30 cellular contexts compared by ENCODE assay signal in the genomic region with DNA sequence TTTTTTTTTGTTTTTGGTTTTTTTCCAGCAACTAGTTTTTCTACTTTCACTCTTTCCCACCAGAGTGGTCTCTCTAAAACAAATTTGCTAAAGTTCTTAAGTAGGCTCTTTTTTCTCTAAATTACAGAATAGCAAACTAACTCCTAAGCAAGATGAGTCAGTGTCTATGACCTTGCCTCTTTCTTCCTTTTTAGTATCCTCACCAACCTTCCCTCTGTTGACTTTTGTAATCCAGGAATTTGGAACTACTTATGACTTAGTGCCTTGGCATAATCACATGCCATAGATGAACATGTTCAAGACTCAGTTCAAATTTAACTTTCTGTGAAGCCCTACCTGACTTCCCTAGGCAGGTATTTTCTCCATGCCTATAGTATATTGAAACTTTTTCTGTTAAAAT. TPM values are rescaled to one million over a fixed set of nuclear protein-coding genes. Genes with fewer than 3 reads are reported as not detected.
DNase-seq lines count a peak whose midpoint lies in the region; FAIRE-seq and TF ChIP-seq lines count a peak whose summit lies in the region.
"Had no signal": no experiment of that assay in that cellular context is flagged by ENCODE, and none has a peak within 500 bp of the region (broad histone marks: within the 10 kb centered on the region; RNA-seq: fewer than 3 reads in every experiment).

No MANE protein-coding gene starts in this region.

- H3K4me3 Mint-ChIP-seq in activated T-helper 1 cell treated with anti-CD3 and anti-CD28 coated beads, Interleukin-12 subunit alpha, Interleukin-12 subunit beta, Interleukin-2, Interleukin-4 antibody, amounts not matched to agents 30 ng/mL and 10 ng/mL and 1 ng/mL, durations not matched to agents 14 hours and 24 hours and 36 hours = no peak overlapping the region
- H3K4me3 Mint-ChIP-seq: activated CD8-positive, alpha-beta memory T cell treated with anti-CD3 and anti-CD28 coated beads, Interleukin-2, amount 10 ng/mL, durations not matched to agents 7 days and 5 days; activated naive CD4-positive, alpha-beta T cell treated with anti-CD3 and anti-CD28 coated beads, Interleukin-2, amount 10 ng/mL, durations not matched to agents 7 days and 5 days; activated T-cell treated with anti-CD3 and anti-CD28 coated beads, Interleukin-2, amount 50 U/mL, for 72 hours; nephron progenitor cell; WTC11 had no signal

- H3K9me3 Mint-ChIP-seq in activated T-helper 1 cell treated with anti-CD3 and anti-CD28 coated beads, Interleukin-12 subunit alpha, Interleukin-12 subunit beta, Interleukin-2, Interleukin-4 antibody, amounts not matched to agents 30 ng/mL and 10 ng/mL and 1 ng/mL, durations not matched to agents 14 hours and 24 hours and 36 hours = no peaks in the 10 kb centered on the region
- H3K9me3 Mint-ChIP-seq: activated naive CD4-positive, alpha-beta T cell treated with anti-CD3 and anti-CD28 coated beads, Interleukin-2, amount 10 ng/mL, durations not matched to agents 7 days and 5 days; activated T-cell treated with anti-CD3 and anti-CD28 coated beads, Interleukin-2, amount 50 U/mL, for 72 hours; nephron progenitor cell; WTC11 had no signal

- intact Hi-C loops in activated T-helper 1 cell treated with anti-CD3 and anti-CD28 coated beads, Interleukin-12 subunit alpha, Interleukin-12 subunit beta, Interleukin-2, Interleukin-4 antibody, amounts not matched to agents 30 ng/mL and 10 ng/mL and 1 ng/mL, durations not matched to agents 14 hours and 24 hours and 36 hours (cut with micrococcal nuclease) = no loop called here

- peaks cover 6% of the 10 kb centered on the region for H3K36me3 Mint-ChIP-seq in activated T-helper 1 cell treated with anti-CD3 and anti-CD28 coated beads, Interleukin-12 subunit alpha, Interleukin-12 subunit beta, Interleukin-2, Interleukin-4 antibody, amounts not matched to agents 30 ng/mL and 10 ng/mL and 1 ng/mL, durations not matched to agents 14 hours and 24 hours and 36 hours (ENCODE audit: low read depth)
- H3K36me3 Mint-ChIP-seq: WTC11 had no signal

- FAIRE-seq in bronchial epithelial cell (lab: Jason Lieb, UNC) = no peak
- FAIRE-seq: endometrium, GM18507, islet of Langerhans, K562, pancreas had no signal

- no peaks in the 10 kb centered on the region for H3K9me3 ChIP-seq in BE2C
- H3K9me3 ChIP-seq: ascending aorta, Caco-2, MG63, pancreas, SJSA1, spleen, upper lobe of right lung had no signal

- H3K4me3 ChIP-seq in bronchial epithelial cell (ENCODE audit: low read depth, low read length) (no peak overlapping the region), BE2C (ENCODE audit: low read depth, low read length) (no peak overlapping the region)
- H3K4me3 ChIP-seq: ascending aorta, K562, lung, MG63, pancreas, SJSA1, spleen, upper lobe of right lung had no signal

- peak; percentile 52 for DNase-seq in EH (ENCODE audit: low read depth)
- peak; percentile 15 for DNase-seq in LHCN-M2 (ENCODE audit: low read depth)
- DNase-seq in bronchial epithelial cell (ENCODE audit: low read depth) = peak; percentile 58
- DNase-seq in kidney tubule cell (ENCODE audit: low spot score) = peak; percentile 60
- DNase-seq in activated T-helper 1 cell treated with anti-CD3 and anti-CD28 coated beads, Interleukin-12 subunit alpha, Interleukin-12 subunit beta, Interleukin-2, Interleukin-4 antibody, amounts not matched to agents 30 ng/mL and 10 ng/mL and 1 ng/mL, durations not matched to agents 14 hours and 24 hours and 36 hours (ENCODE audit: low spot score) = no peak
- DNase-seq in NCI-H2227 treated with DMSO at 0.1 percent for 48 hours (lab: John Stamatoyannopoulos, UW) = no peak
- no peak for DNase-seq in BE2C
- DNase-seq in NCI-H2081 treated with DMSO at 0.1 percent for 48 hours (lab: John Stamatoyannopoulos, UW) = no peak
- DNase-seq: activated CD4-positive, alpha-beta T cell treated with anti-CD3 and anti-CD28 coated beads, Interleukin-2, amount 50 U/mL, for 1 hour; activated CD8-positive, alpha-beta memory T cell treated with anti-CD3 and anti-CD28 coated beads, Interleukin-2, amount 10 ng/mL, durations not matched to agents 7 days and 5 days; activated naive CD4-positive, alpha-beta T cell treated with anti-CD3 and anti-CD28 coated beads, Interleukin-2, amount 10 ng/mL, durations not matched to agents 7 days and 5 days; activated T-cell treated with anti-CD3 and anti-CD28 coated beads, Interleukin-2, amount 50 U/mL, for 72 hours; Caco-2; cerebellar nuclear complex; MG63; NCI-H1105 treated with DMSO at 0.1 percent for 48 hours; NCI-H1930; NCI-H345; nephron progenitor cell; pancreas; spleen; upper lobe of right lung had no signal

- H3K36me3 ChIP-seq in bronchial epithelial cell (ENCODE audit: control insufficient read depth, insufficient read depth, low read length) (no peaks in the 10 kb centered on the region), BE2C (no peaks in the 10 kb centered on the region)
- H3K36me3 ChIP-seq: ascending aorta, pancreas, SJSA1, spleen, upper lobe of right lung had no signal

- H3K27me3 ChIP-seq in bronchial epithelial cell (ENCODE audit: control insufficient read depth, insufficient read depth, low read length) (no peaks in the 10 kb centered on the region), BE2C (no peaks in the 10 kb centered on the region)
- H3K27me3 ChIP-seq: ascending aorta, MG63, pancreas, SJSA1, spleen, upper lobe of right lung had no signal

- H3K27ac Mint-ChIP-seq in activated T-helper 1 cell treated with anti-CD3 and anti-CD28 coated beads, Interleukin-12 subunit alpha, Interleukin-12 subunit beta, Interleukin-2, Interleukin-4 antibody, amounts not matched to agents 30 ng/mL and 10 ng/mL and 1 ng/mL, durations not matched to agents 14 hours and 24 hours and 36 hours = no peak overlapping the region
- H3K27ac Mint-ChIP-seq: activated CD8-positive, alpha-beta memory T cell treated with anti-CD3 and anti-CD28 coated beads, Interleukin-2, amount 10 ng/mL, durations not matched to agents 7 days and 5 days; activated naive CD4-positive, alpha-beta T cell treated with anti-CD3 and anti-CD28 coated beads, Interleukin-2, amount 10 ng/mL, durations not matched to agents 7 days and 5 days; activated T-cell treated with anti-CD3 and anti-CD28 coated beads, Interleukin-2, amount 50 U/mL, for 72 hours; nephron progenitor cell; WTC11 had no signal

- H3K4me1 Mint-ChIP-seq in activated T-helper 1 cell treated with anti-CD3 and anti-CD28 coated beads, Interleukin-12 subunit alpha, Interleukin-12 subunit beta, Interleukin-2, Interleukin-4 antibody, amounts not matched to agents 30 ng/mL and 10 ng/mL and 1 ng/mL, durations not matched to agents 14 hours and 24 hours and 36 hours (ENCODE audit: low read depth) = no peaks in the 10 kb centered on the region
- H3K4me1 Mint-ChIP-seq: activated naive CD4-positive, alpha-beta T cell treated with anti-CD3 and anti-CD28 coated beads, Interleukin-2, amount 10 ng/mL, durations not matched to agents 7 days and 5 days; nephron progenitor cell; WTC11 had no signal

- H3K4me1 ChIP-seq in BE2C = no peaks in the 10 kb centered on the region
- H3K4me1 ChIP-seq: ascending aorta, Caco-2, pancreas, spleen, upper lobe of right lung had no signal

- TF ChIP-seq CTCF in bronchial epithelial cell (IDR thresholded peaks at IDR 0.05; ENCODE audit: insufficient read depth, low read length, severe bottlenecking) = no peak
- no peak for TF ChIP-seq CTCF in BE2C (IDR thresholded peaks at IDR 0.05; ENCODE audit: low read depth, low read length)

- no peaks in the 10 kb centered on the region for H3K27me3 Mint-ChIP-seq in activated T-helper 1 cell treated with anti-CD3 and anti-CD28 coated beads, Interleukin-12 subunit alpha, Interleukin-12 subunit beta, Interleukin-2, Interleukin-4 antibody, amounts not matched to agents 30 ng/mL and 10 ng/mL and 1 ng/mL, durations not matched to agents 14 hours and 24 hours and 36 hours (ENCODE audit: insufficient read depth)
- H3K27me3 Mint-ChIP-seq: activated CD8-positive, alpha-beta memory T cell treated with anti-CD3 and anti-CD28 coated beads, Interleukin-2, amount 10 ng/mL, durations not matched to agents 7 days and 5 days; activated naive CD4-positive, alpha-beta T cell treated with anti-CD3 and anti-CD28 coated beads, Interleukin-2, amount 10 ng/mL, durations not matched to agents 7 days and 5 days had no signal

RNA-seq across cellular contexts. Expression of gene AKAP11, which starts 32.3 kb away (rescaled TPM):
- total RNA-seq in LHCN-M2 (2014; rRNA removed) (24.2 and 28.5 TPM in 2 replicates), bronchial epithelial cell (13.4 and 16.1 TPM in 2 replicates)
- 4.9 TPM for polyA plus RNA-seq in LHCN-M2 (2012)
- total RNA-seq in activated T-helper 1 cell treated with anti-CD3 and anti-CD28 coated beads, Interleukin-12 subunit alpha, Interleukin-12 subunit beta, Interleukin-2, Interleukin-4 antibody, amounts not matched to agents 30 ng/mL and 10 ng/mL and 1 ng/mL, durations not matched to agents 14 hours and 24 hours and 36 hours = 31.7 and 32.1 TPM in 2 replicates
- 22.4 TPM for polyA plus RNA-seq in BE2C (2012; ENCODE audit: insufficient read depth, insufficient read length, low read depth)

Comparison
In these comparisons a context has a peak if more than half of its experiments do, and no peak if none do; other contexts are left out.
1. DNase-seq: peak in EH (single experiment), LHCN-M2 (single experiment), bronchial epithelial cell (single experiment) and kidney tubule cell (single experiment); none in activated T-helper 1 cell treated with anti-CD3 and anti-CD28 coated beads, Interleukin-12 subunit alpha, Interleukin-12 subunit beta, Interleukin-2, Interleukin-4 antibody, amounts not matched to agents 30 ng/mL and 10 ng/mL and 1 ng/mL, durations not matched to agents 14 hours and 24 hours and 36 hours (single experiment), NCI-H2227 treated with DMSO at 0.1 percent for 48 hours (single experiment), BE2C (single experiment) and NCI-H2081 treated with DMSO at 0.1 percent for 48 hours (single experiment).